ENCODE assay signal across 16 cellular contexts in genomic region chr15:101322016-101322695, GRCh38.
"Had no signal": no experiment of that assay in that cellular context is flagged by ENCODE, and none has a peak within 500 bp of the region (broad histone marks: within the 10 kb centered on the region; RNA-seq: fewer than 3 reads in every experiment).

No MANE protein-coding gene starts in this region.

- H3K9me3 ChIP-seq: colonic mucosa, sigmoid colon, vagina had no signal

- H3K4me3 Mint-ChIP-seq: nephron progenitor cell had no signal

- H3K27ac ChIP-seq: colonic mucosa, foreskin keratinocyte, sigmoid colon, skin epidermis, vagina had no signal

- H3K4me1 ChIP-seq: colonic mucosa, foreskin keratinocyte, sigmoid colon, vagina had no signal

- H3K4me3 ChIP-seq: colonic mucosa, lung, sigmoid colon, skin epidermis, vagina had no signal

- ATAC-seq: foreskin keratinocyte, left colon, left ventricle myocardium superior had no signal

- H3K27me3 ChIP-seq: colonic mucosa, foreskin keratinocyte, vagina had no signal

- H3K36me3 ChIP-seq: colonic mucosa, sigmoid colon, vagina had no signal

- H3K9me3 Mint-ChIP-seq: immature natural killer cell, nephron progenitor cell had no signal

- H3K27ac Mint-ChIP-seq: nephron progenitor cell had no signal

- DNase-seq: colonic mucosa; dermis blood vessel endothelial cell; erythroblast; foreskin keratinocyte; immature natural killer cell; left colon; left ventricle myocardium superior; mesenchymal stem cell; midbrain; nephron progenitor cell; sigmoid colon; stimulated activated naive CD4-positive, alpha-beta T cell; trophoblast cell had no signal
